ENCODE assay signal across 16 cellular contexts in genomic region chr16:86492267-86492960, GRCh38. TPM values are rescaled to one million over a fixed set of nuclear protein-coding genes. Genes with fewer than 3 reads are reported as not detected.
DNase-seq lines count a peak whose midpoint lies in the region; ATAC-seq, FAIRE-seq and TF ChIP-seq lines count a peak whose summit lies in the region.
"Had no signal": no experiment of that assay in that cellular context is flagged by ENCODE, and none has a peak within 500 bp of the region (broad histone marks: within the 10 kb centered on the region; RNA-seq: fewer than 3 reads in every experiment).

No MANE protein-coding gene starts in this region.

- TF ChIP-seq POLR2A in esophagus muscularis mucosa (IDR thresholded peaks at IDR 0.05; ENCODE audit: low read depth) (no peak), prostate gland (IDR thresholded peaks at IDR 0.05) (no peak)

- H3K4me3 ChIP-seq in bronchial epithelial cell (ENCODE audit: low read depth, low read length): no peak overlapping the region
- no peak overlapping the region for H3K4me3 ChIP-seq in esophagus muscularis mucosa
- H3K4me3 ChIP-seq in prostate gland: no peak overlapping the region
- H3K4me3 ChIP-seq: HAP-1 had no signal

- H3K4me1 ChIP-seq in esophagus muscularis mucosa (peaks cover 4 to 88% (median 76%) of the 10 kb centered on the region in 4 donors), prostate gland (replicated peaks) (no peaks in the 10 kb centered on the region)
- H3K4me1 ChIP-seq: HAP-1 had no signal

- intact Hi-C loops in esophagus muscularis mucosa (cut with DNase I): no loop called here
- intact Hi-C loops in prostate gland (cut with DNase I): no loop called here

- no peaks in the 10 kb centered on the region for H3K36me3 ChIP-seq in bronchial epithelial cell (ENCODE audit: control insufficient read depth, insufficient read depth, low read length)
- peaks cover 0 to 20% (median 8%) of the 10 kb centered on the region in 4 donors for H3K36me3 ChIP-seq in esophagus muscularis mucosa
- H3K36me3 ChIP-seq in prostate gland: no peaks in the 10 kb centered on the region
- H3K36me3 ChIP-seq: HAP-1 had no signal

- ATAC-seq in HG02973 (IDR thresholded peaks at IDR 0.05; ENCODE audit: unreplicated experiment): no peak

- peak; percentile 52 for FAIRE-seq in bronchial epithelial cell (lab: Jason Lieb, UNC)
- FAIRE-seq: HTR-8/SVneo had no signal

- H3K27me3 ChIP-seq in bronchial epithelial cell (ENCODE audit: control insufficient read depth, insufficient read depth, low read length): peaks cover 57% of the 10 kb centered on the region
- peaks cover 0 to 40% (median 2%) of the 10 kb centered on the region in 4 donors for H3K27me3 ChIP-seq in esophagus muscularis mucosa
- H3K27me3 ChIP-seq in prostate gland (replicated peaks; ENCODE audit: insufficient read depth): peaks cover 32% of the 10 kb centered on the region

- WGBS in esophagus muscularis mucosa: 78% methylated on average over 4 of the region's 4 CpGs
- 57% methylated on average over 4 of the region's 4 CpGs for WGBS in prostate gland

- TF ChIP-seq EP300 in esophagus muscularis mucosa (IDR thresholded peaks at IDR 0.05): no peak

- H3K9me3 ChIP-seq in esophagus muscularis mucosa: no peaks in the 10 kb centered on the region
- no peaks in the 10 kb centered on the region for H3K9me3 ChIP-seq in prostate gland
- H3K9me3 ChIP-seq: HAP-1 had no signal

- in situ Hi-C loops in ACHN (cut with HindIII; ENCODE audit: low pct_ligation_motif_present, low pct_unique_long_range_greater_than_20kb, low sequenced_read_pairs): no loop called here

- no peak for DNase-seq in bronchial epithelial cell (ENCODE audit: low read depth)
- DNase-seq in esophagus muscularis mucosa (ENCODE audit: extremely low spot score): no peak
- DNase-seq in prostate gland (ENCODE audit: low spot score): no peak
- no peak for DNase-seq in NCI-H526 (lab: John Stamatoyannopoulos, UW)
- DNase-seq in RPMI8226: no peak
- DNase-seq in ACHN: no peak
- DNase-seq: CD4-positive, alpha-beta T cell; EL; NCI-H1417 treated with DMSO at 0.1 percent for 48 hours; NCI-H1930; NCI-H69; SIG-M5 had no signal

- no peak for TF ChIP-seq CTCF in bronchial epithelial cell (IDR thresholded peaks at IDR 0.05; ENCODE audit: insufficient read depth, low read length, severe bottlenecking)
- TF ChIP-seq CTCF in esophagus muscularis mucosa (IDR thresholded peaks at IDR 0.05): no peak
- no peak for TF ChIP-seq CTCF in prostate gland (IDR thresholded peaks at IDR 0.05)

- H3K27ac ChIP-seq in esophagus muscularis mucosa (replicated peaks in 1 of 4) (peak overlapping the region; percentile 95 to 100 (median 98)), prostate gland (peak overlapping the region; percentile 14 to 72)
- H3K27ac ChIP-seq: HL-60 had no signal

RNA-seq across cellular contexts. Expression of gene FOXF1, which starts 17.9 kb away (rescaled TPM):
- total RNA-seq in bronchial epithelial cell: 0.26 TPM in 1 of 2 replicates, not detected in the other
- total RNA-seq in esophagus muscularis mucosa: 10 to 100 TPM; 40.7 to 94.5 (median 69.3) TPM
- total RNA-seq in prostate gland: 1 to 10 TPM; 5.3 to 6.9 TPM
- total RNA-seq: CD4-positive, alpha-beta T cell had no signal

Comparison
In these comparisons a context has a peak if more than half of its experiments do, and no peak if none do; other contexts are left out.
1. RNA of gene FOXF1, which starts 17.9 kb away (total RNA-seq): 40.7 to 94.5 TPM in esophagus muscularis mucosa; 5.3 to 6.9 TPM in prostate gland and 0.26 TPM in bronchial epithelial cell; every median in the first group is over 4 times any median in the second.